7 cellular contexts compared by ENCODE assay signal in genomic region chr17:2030779-2031163, GRCh38. TPM values are rescaled to one million over a fixed set of nuclear protein-coding genes. Genes with fewer than 3 reads are reported as not detected.
DNase-seq lines count a peak whose midpoint lies in the region; ATAC-seq, FAIRE-seq and TF ChIP-seq lines count a peak whose summit lies in the region.

No MANE protein-coding gene starts in this region.

- H4K5ac ChIP-seq in H1 (ENCODE audit: insufficient read length, low read depth, low read length): no peak overlapping the region

- H3K27ac ChIP-seq in H1 (ENCODE audit: low read depth, low read length): no peak overlapping the region
- no peak overlapping the region for H3K27ac ChIP-seq in neural progenitor cell

- H3K4me1 ChIP-seq in H1 (replicated peaks in 1 of 4; ENCODE audit: control insufficient read depth in 3 of 4, insufficient read depth in 4 of 4, low read length in 3 of 4): peaks cover 2 to 4% (median 4%) of the 10 kb centered on the region in 4 experiments; a peak in 5 of 7 replicates
- peaks cover 12% of the 10 kb centered on the region for H3K4me1 ChIP-seq in neural progenitor cell

- no peak overlapping the region for H3K18ac ChIP-seq in H1 (ENCODE audit: extremely low read depth, low read length)

- 0 out of 2 replicates have a peak overlapping the region, but pooled peaks have one; percentile 29 for H2BK15ac ChIP-seq in H1 (ENCODE audit: low read length)

- no peak overlapping the region for H2AK5ac ChIP-seq in H1 (ENCODE audit: low read depth, low read length)

- no peak overlapping the region for H4K91ac ChIP-seq in H1 (replicated peaks; ENCODE audit: insufficient read length, low read length)

- H3K23ac ChIP-seq in H1 (ENCODE audit: insufficient read length): no peak overlapping the region

- peaks cover 26% of the 10 kb centered on the region for H3K27me3 Mint-ChIP-seq in neural progenitor cell (ENCODE audit: insufficient read depth, low read depth)

- no peaks in the 10 kb centered on the region for H3K36me3 ChIP-seq in H1 (ENCODE audit: control insufficient read depth in 2 of 4, insufficient read depth in 4 of 4, low read length in 3 of 4)
- no peaks in the 10 kb centered on the region for H3K36me3 ChIP-seq in neural progenitor cell

- H3K27ac Mint-ChIP-seq in neural progenitor cell: peak overlapping the region; percentile 84

- TF ChIP-seq EP300 in H1 (IDR thresholded peaks at IDR 0.05; ENCODE audit: borderline replicate concordance in 1 of 2, low read depth in 2 of 2, low read length in 2 of 2): no peak

- H2BK20ac ChIP-seq in H1 (ENCODE audit: low read length): no peak overlapping the region

- POLR2A ChIA-PET in H1 (lab: Charles Lee; ENCODE audit: partially characterized antibody): interaction anchor here (1.1 kb wide), 1 partner anchor 9 kb away, joined by 3 read pairs; no protein-coding TSS in a partner anchor

- H3F3A ChIP-seq in neural progenitor cell (ENCODE audit: low read depth): peaks cover 7% of the 10 kb centered on the region

- H3K79me1 ChIP-seq in H1 (ENCODE audit: low read depth, low read length): no peaks in the 10 kb centered on the region

- H3K56ac ChIP-seq in H1 (replicated peaks; ENCODE audit: insufficient read length, low read depth, low read length): no peak overlapping the region

- peak; percentile 82 to 83 for TF ChIP-seq RAD21 in H1 (IDR thresholded peaks at IDR 0.05 in 1 of 2, conservative IDR thresholded peaks at IDR 0.05 in 1 of 2; ENCODE audit: low read depth in 2 of 2, low read length in 2 of 2)

- H3K23me2 ChIP-seq in H1 (ENCODE audit: low read depth, low read length): peaks cover 6% of the 10 kb centered on the region; the same call in 1 of the 2 replicates

- H3K4ac ChIP-seq in H1 (replicated peaks; ENCODE audit: insufficient read length, low read depth, low read length): no peak overlapping the region

- H3K14ac ChIP-seq in H1 (ENCODE audit: insufficient read length): no peak overlapping the region

- H3K36me3 Mint-ChIP-seq in neural progenitor cell: peaks cover 1% of the 10 kb centered on the region

- H3K9me3 ChIP-seq in H1 (ENCODE audit: insufficient read depth in 2 of 2, low read depth in 1 of 2, low read length in 1 of 2): no peaks in the 10 kb centered on the region
- no peaks in the 10 kb centered on the region for H3K9me3 ChIP-seq in neural progenitor cell (ENCODE audit: low read depth)

- no peak for FAIRE-seq in H1 (lab: Jason Lieb, UNC)

- H2BK12ac ChIP-seq in H1 (ENCODE audit: low read depth, low read length): no peak overlapping the region

- ATAC-seq in GM21390 (IDR thresholded peaks at IDR 0.05; ENCODE audit: unreplicated experiment) (peak; percentile 19), GM19324 (IDR thresholded peaks at IDR 0.05; ENCODE audit: low FRiP score, unreplicated experiment) (no peak)

- H2BK120ac ChIP-seq in H1 (replicated peaks; ENCODE audit: low read depth, low read length): no peak overlapping the region

- CTCF ChIA-PET in H1 (lab: Charles Lee; ENCODE audit: partially characterized antibody): interaction anchor here (0.8 to 4.4 kb wide), 8 partner anchors 11 to 201 kb away, joined by 3 to 15 read pairs (median 4); partner anchors contain the start of gene OVCA2

- H3K4me1 Mint-ChIP-seq in neural progenitor cell: peaks cover 50% of the 10 kb centered on the region

- TF ChIP-seq POLR2A in H1 (IDR thresholded peaks at IDR 0.05; ENCODE audit: control extremely low read depth in 1 of 2, low read depth in 2 of 2, low read length in 2 of 2): no peak

- H3K27me3 ChIP-seq in H1 (replicated peaks in 1 of 4; ENCODE audit: control insufficient read depth in 3 of 4, extremely low read depth in 1 of 4, insufficient read depth in 3 of 4, low read length in 3 of 4) (peaks cover 38 to 41% (median 39%) of the 10 kb centered on the region in 4 experiments), neural progenitor cell (peaks cover 41% of the 10 kb centered on the region)

- H2BK5ac ChIP-seq in H1 (ENCODE audit: low read depth, low read length): no peak overlapping the region

- H4K8ac ChIP-seq in H1 (ENCODE audit: extremely low read depth, insufficient read depth, low read length): no peak overlapping the region

- H3K4me3 ChIP-seq in H1 (ENCODE audit: extremely low read depth in 1 of 4, insufficient read depth in 2 of 4, low read depth in 3 of 4, low read length in 4 of 4) (peak overlapping the region; percentile 74 to 98 (median 92)), neural progenitor cell (peak overlapping the region; percentile 88)

- peaks cover 5% of the 10 kb centered on the region for H3K9me3 Mint-ChIP-seq in neural progenitor cell

- H3K9ac ChIP-seq in H1 (replicated peaks in 1 of 4; ENCODE audit: extremely low read depth in 1 of 4, low read depth in 3 of 4, low read length in 3 of 4): no peak overlapping the region
- no peak overlapping the region for H3K9ac ChIP-seq in neural progenitor cell

- H3K4me3 Mint-ChIP-seq in neural progenitor cell: peak overlapping the region; percentile 95

- H3K79me2 ChIP-seq in H1 (ENCODE audit: control insufficient read depth in 1 of 2, insufficient read depth in 2 of 2, low read length in 2 of 2) (no peaks in the 10 kb centered on the region), neural progenitor cell (ENCODE audit: low read depth) (no peaks in the 10 kb centered on the region)

- H3K4me2 ChIP-seq in H1 (ENCODE audit: insufficient read depth in 1 of 2, low read depth in 2 of 2, low read length in 2 of 2): peak overlapping the region; percentile 55 to 76
- peak overlapping the region; percentile 94 for H3K4me2 ChIP-seq in neural progenitor cell

- DNase-seq in OCI-M1 (lab: John Stamatoyannopoulos, UW): peak; percentile 89
- no peak for DNase-seq in H1 (ENCODE audit: low read depth in 1 of 2, low spot score in 2 of 2)
- peak; percentile 92 for DNase-seq in neural progenitor cell (ENCODE audit: low spot score)
- DNase-seq in amniotic stem cell (lab: John Stamatoyannopoulos, UW): no peak
- no peak for DNase-seq in SK-N-DZ (ENCODE audit: low spot score)

- TF ChIP-seq CTCF in H1 (IDR thresholded peaks at IDR 0.05; ENCODE audit: control extremely low read depth in 1 of 3, insufficient read depth in 1 of 3, low read depth in 1 of 3, low read length in 3 of 3) (peak; percentile 62 to 88 (median 66)), neural progenitor cell (IDR thresholded peaks at IDR 0.05) (peak; percentile 61)

- H4K20me1 ChIP-seq in H1 (replicated peaks in 1 of 2; ENCODE audit: control insufficient read depth in 1 of 2, insufficient read depth in 2 of 2, low read length in 2 of 2) (peaks cover 0 to 6% of the 10 kb centered on the region in 2 experiments), neural progenitor cell (ENCODE audit: low read depth) (peaks cover 4% of the 10 kb centered on the region)

- WGBS in H1 (ENCODE audit: extremely low coverage in 1 of 2, insufficient coverage in 1 of 2, insufficient read length in 1 of 2, insufficient replicate concordance in 2 of 2, low coverage in 1 of 2, low lambda C conversion rate in 2 of 2, missing lambda C conversion rate in 1 of 2), 2 experiments: 29% methylated on average over 10 of the region's 10 CpGs; no CpG with 5 or more reads in 1 of the 2 experiments

- H2AFZ ChIP-seq in H1 (ENCODE audit: low read length) (no peak overlapping the region), neural progenitor cell (replicated peaks) (no peak overlapping the region)

RNA-seq across cellular contexts. Expression of gene DPH1, which starts 0.8 kb away (rescaled TPM):
- total RNA-seq in H1 (2021; fragmentation: NEBNext Ultra II Directional; extraction: Animal tissue kit (Norgen Biotek cat#: 25700)): 24.9 and 27.1 TPM in 2 replicates
- 30.0 and 48.3 TPM in 2 replicates for polyA plus RNA-seq in H1 (2011; rRNA removed)
- 26.0 TPM for polyA plus RNA-seq in H1 (2011; cell fraction: cytosol; rRNA removed)
- polyA plus RNA-seq in H1 (2011; cell fraction: nucleus; rRNA removed): 76.8 TPM
- polyA plus RNA-seq in H1 (2012, experiment 1 of 2): 14.1 to 21.6 TPM (median 19.7 TPM) in 4 replicates
- polyA plus RNA-seq in H1 (2012, experiment 2 of 2): 16.4 TPM
- polyA plus RNA-seq in H1 (2013, experiment 1 of 2): 13.4 TPM
- 12.3 TPM for polyA plus RNA-seq in H1 (2013, experiment 2 of 2)
- polyA minus RNA-seq in H1 (2011; rRNA and poly(A)+ RNA removed): 22.8 and 35.7 TPM in 2 replicates
- 15.0 TPM for polyA minus RNA-seq in H1 (2011; cell fraction: cytosol; rRNA and poly(A)+ RNA removed)
- polyA minus RNA-seq in H1 (2011; cell fraction: nucleus; rRNA and poly(A)+ RNA removed): 34.4 TPM
- 21.1 and 28.0 TPM in 2 replicates for total RNA-seq in neural progenitor cell (ENCODE audit: low replicate concordance)
- polyA plus RNA-seq in SK-N-DZ (2014; cell fraction: cytosol; rRNA removed): 48.4 and 48.9 TPM in 2 replicates
- 129 and 146 TPM in 2 replicates for polyA plus RNA-seq in SK-N-DZ (2014; cell fraction: nucleus; rRNA removed)

RNA-seq across cellular contexts. Expression of gene RTN4RL1, which starts 5.6 kb away (rescaled TPM):
- 0.11 TPM in 1 of 2 replicates, not detected in the other for total RNA-seq in H1 (2021; fragmentation: NEBNext Ultra II Directional; extraction: Animal tissue kit (Norgen Biotek cat#: 25700))
- polyA plus RNA-seq in H1 (2011; rRNA removed): 0.09 and 0.11 TPM in 2 replicates
- 0.10 TPM for polyA plus RNA-seq in H1 (2011; cell fraction: cytosol; rRNA removed)
- 0.07 TPM for polyA plus RNA-seq in H1 (2011; cell fraction: nucleus; rRNA removed)
- polyA plus RNA-seq in H1 (2012, experiment 1 of 2): 0.11 to 0.17 TPM (median 0.14 TPM) in 3 of 4 replicates, not detected in the other
- polyA plus RNA-seq in H1 (2012, experiment 2 of 2): 0.12 TPM
- 0.06 TPM for polyA plus RNA-seq in H1 (2013, experiment 1 of 2)
- polyA plus RNA-seq in H1 (2013, experiment 2 of 2): 0.04 TPM
- 0.03 and 0.05 TPM in 2 replicates for polyA minus RNA-seq in H1 (2011; rRNA and poly(A)+ RNA removed)
- not detected for polyA minus RNA-seq in H1 (2011; cell fraction: cytosol; rRNA and poly(A)+ RNA removed)
- polyA minus RNA-seq in H1 (2011; cell fraction: nucleus; rRNA and poly(A)+ RNA removed): not detected
- total RNA-seq in neural progenitor cell (ENCODE audit: low replicate concordance): 3.4 and 7.2 TPM in 2 replicates
- polyA plus RNA-seq in SK-N-DZ (2014; cell fraction: cytosol; rRNA removed): not detected in 2 replicates
- polyA plus RNA-seq in SK-N-DZ (2014; cell fraction: nucleus; rRNA removed): 0.34 TPM in 1 of 2 replicates, not detected in the other

RNA-seq across cellular contexts. Expression of gene OVCA2, which starts 11.1 kb away (rescaled TPM):
- 14.9 and 15.3 TPM in 2 replicates for total RNA-seq in H1 (2021; fragmentation: NEBNext Ultra II Directional; extraction: Animal tissue kit (Norgen Biotek cat#: 25700))
- 34.5 and 37.0 TPM in 2 replicates for polyA plus RNA-seq in H1 (2011; rRNA removed)
- 24.4 TPM for polyA plus RNA-seq in H1 (2011; cell fraction: cytosol; rRNA removed)
- polyA plus RNA-seq in H1 (2011; cell fraction: nucleus; rRNA removed): 22.7 TPM
- polyA plus RNA-seq in H1 (2012, experiment 1 of 2): 17.7 to 21.4 TPM (median 18.6 TPM) in 4 replicates
- 42.5 TPM for polyA plus RNA-seq in H1 (2012, experiment 2 of 2)
- 23.4 TPM for polyA plus RNA-seq in H1 (2013, experiment 1 of 2)
- 23.8 TPM for polyA plus RNA-seq in H1 (2013, experiment 2 of 2)
- polyA minus RNA-seq in H1 (2011; rRNA and poly(A)+ RNA removed): 18.9 TPM in 2 replicates
- 7.5 TPM for polyA minus RNA-seq in H1 (2011; cell fraction: cytosol; rRNA and poly(A)+ RNA removed)
- 5.2 TPM for polyA minus RNA-seq in H1 (2011; cell fraction: nucleus; rRNA and poly(A)+ RNA removed)
- total RNA-seq in neural progenitor cell (ENCODE audit: low replicate concordance): 5.4 and 23.1 TPM in 2 replicates
- 40.6 and 46.7 TPM in 2 replicates for polyA plus RNA-seq in SK-N-DZ (2014; cell fraction: cytosol; rRNA removed)
- polyA plus RNA-seq in SK-N-DZ (2014; cell fraction: nucleus; rRNA removed): 28.2 and 44.6 TPM in 2 replicates

RNA-seq across cellular contexts. Expression of gene HIC1, which starts 24.1 kb away (rescaled TPM):
- total RNA-seq in H1 (2021; fragmentation: NEBNext Ultra II Directional; extraction: Animal tissue kit (Norgen Biotek cat#: 25700)): 0.09 and 0.19 TPM in 2 replicates
- 0.06 and 0.11 TPM in 2 replicates for polyA plus RNA-seq in H1 (2011; rRNA removed)
- 0.09 TPM for polyA plus RNA-seq in H1 (2011; cell fraction: cytosol; rRNA removed)
- 0.20 TPM for polyA plus RNA-seq in H1 (2011; cell fraction: nucleus; rRNA removed)
- polyA plus RNA-seq in H1 (2012, experiment 1 of 2): 0.09 to 0.24 TPM (median 0.20 TPM) in 4 replicates
- polyA plus RNA-seq in H1 (2012, experiment 2 of 2): 0.20 TPM
- polyA plus RNA-seq in H1 (2013, experiment 1 of 2): 0.02 TPM
- 0.11 TPM for polyA plus RNA-seq in H1 (2013, experiment 2 of 2)
- 0.22 TPM in 1 of 2 replicates, not detected in the other for polyA minus RNA-seq in H1 (2011; rRNA and poly(A)+ RNA removed)
- polyA minus RNA-seq in H1 (2011; cell fraction: cytosol; rRNA and poly(A)+ RNA removed): not detected
- polyA minus RNA-seq in H1 (2011; cell fraction: nucleus; rRNA and poly(A)+ RNA removed): 0.30 TPM
- total RNA-seq in neural progenitor cell (ENCODE audit: low replicate concordance): 0.62 TPM in 1 of 2 replicates, not detected in the other
- polyA plus RNA-seq in SK-N-DZ (2014; cell fraction: cytosol; rRNA removed): 0.89 and 4.4 TPM in 2 replicates
- polyA plus RNA-seq in SK-N-DZ (2014; cell fraction: nucleus; rRNA removed): 9.0 and 14.7 TPM in 2 replicates

Comparison
In these comparisons a context has a peak if more than half of its experiments do, and no peak if none do; other contexts are left out.
1. DNase-seq: peak in OCI-M1 (single experiment) and neural progenitor cell (single experiment); none in H1 (0 of 2), amniotic stem cell (single experiment) and SK-N-DZ (single experiment).